Comparison of ENCODE assay signal across 8 cellular contexts in the genomic region with DNA sequence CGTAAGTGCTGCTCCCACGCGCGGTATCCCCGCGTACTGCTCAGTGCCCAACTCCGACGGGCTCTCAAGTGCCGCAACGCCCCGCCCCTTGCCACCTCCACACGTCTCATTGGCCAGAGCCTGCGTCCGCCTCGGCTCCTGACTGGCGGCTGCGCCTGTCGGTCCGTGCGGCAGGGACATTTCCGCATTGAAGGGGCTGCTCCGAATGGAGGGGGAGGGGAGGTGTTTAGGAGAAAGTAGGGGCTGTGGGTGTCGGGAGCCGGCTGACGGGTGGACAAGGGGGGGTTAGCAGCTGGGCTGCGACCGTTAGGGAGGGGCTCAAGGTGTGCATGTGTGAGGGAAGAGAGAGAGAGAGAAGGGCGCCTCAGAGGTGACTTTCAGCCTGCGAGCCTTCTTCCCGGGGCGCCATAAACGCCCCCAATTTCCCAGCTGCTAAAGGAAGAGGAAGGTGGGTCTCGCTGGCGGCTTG. TPM values are rescaled to one million over a fixed set of nuclear protein-coding genes. Genes with fewer than 3 reads are reported as not detected.
A peak's percentile ranks its signal among the peaks of the same experiment; 100 is the strongest.
DNase-seq lines count a peak whose midpoint lies in the region; ATAC-seq and TF ChIP-seq lines count a peak whose summit lies in the region.

No MANE protein-coding gene starts in this region.

- H3K9me3 ChIP-seq in heart right ventricle = no peaks in the 10 kb centered on the region
- no peaks in the 10 kb centered on the region for H3K9me3 ChIP-seq in upper lobe of left lung

- POLR2A ChIA-PET in T-cell (lab: Charles Lee) = interaction anchor here (0.6 to 1.3 kb wide), 5 partner anchors 15 to 141 kb away, joined by 3 to 14 read pairs (median 3); no protein-coding TSS in a partner anchor

- H3K27ac Mint-ChIP-seq in T-cell = peak overlapping the region; percentile 95 to 97

- peak overlapping the region; percentile 96 to 97 (median 97) for H3K4me3 Mint-ChIP-seq in T-cell

- H3K9me3 Mint-ChIP-seq in T-cell = no peaks in the 10 kb centered on the region

- H3K4me3 ChIP-seq in heart right ventricle (peak overlapping the region; percentile 75 to 97 (median 88)), upper lobe of left lung (peak overlapping the region; percentile 66 to 89 (median 80))

- no peak for TF ChIP-seq EP300 in upper lobe of left lung (IDR thresholded peaks at IDR 0.05)

- CTCF ChIA-PET in T-cell (lab: Charles Lee) = interaction anchor here (0.8 to 3.6 kb wide), 6 partner anchors 14 to 252 kb away, joined by 3 to 28 read pairs (median 4); a partner anchor contains a TSS

- H3K27ac ChIP-seq in heart right ventricle = peak overlapping the region; percentile 93 to 100 (median 98)
- H3K27ac ChIP-seq in upper lobe of left lung = peak overlapping the region; percentile 97 to 100 (median 98)

- 0% methylated on average over 34 of the region's 34 CpGs for WGBS in heart right ventricle, 2 donors
- WGBS in upper lobe of left lung, 2 donors = 0% methylated on average over 12 to 33 of the region's 34 CpGs

- H3K4me1 ChIP-seq in heart right ventricle = peaks cover 3 to 46% (median 29%) of the 10 kb centered on the region in 9 donors
- H3K4me1 ChIP-seq in upper lobe of left lung = peaks cover 23 to 32% (median 31%) of the 10 kb centered on the region in 4 donors

- DNase-seq in GM13977 (ENCODE audit: low spot score) (peak; percentile 92), NCI-H146 (lab: John Stamatoyannopoulos, UW) (peak; percentile 99), T-cell (peak; percentile 93 to 98 (median 97)), amniotic epithelial cell (ENCODE audit: low read depth) (peak; percentile 95), heart right ventricle (peak; percentile 99), posterior cingulate gyrus (peak; percentile 99 to 100 (median 99)), upper lobe of left lung (peak; percentile 99 to 100)

- peaks cover 5% of the 10 kb centered on the region for H3K36me3 Mint-ChIP-seq in T-cell

- H3K4me1 Mint-ChIP-seq in T-cell = peaks cover 48 to 53% (median 49%) of the 10 kb centered on the region in 3 donors

- H3K36me3 ChIP-seq in heart right ventricle (no peaks in the 10 kb centered on the region), upper lobe of left lung (no peaks in the 10 kb centered on the region)

- intact Hi-C loops in heart right ventricle (cut with DNase I) (loop anchor here in 4 of 10 donors (1.0 to 10.0 kb wide), 4 partner anchors 142 to 256 kb away; a partner anchor contains a TSS), posterior cingulate gyrus (cut with DNase I) (loop anchor here (5.0 kb wide), 2 partner anchors 176 to 254 kb away; a partner anchor contains a TSS)

- peak; percentile 86 for ATAC-seq in HG02870 (IDR thresholded peaks at IDR 0.05; ENCODE audit: unreplicated experiment)
- ATAC-seq in T-cell (replicated peaks in 1 of 4) = peak; percentile 89 to 93 (median 92)
- ATAC-seq in heart right ventricle = peak; percentile 94 to 97 (median 96)
- peak; percentile 97 to 98 for ATAC-seq in upper lobe of left lung (ENCODE audit: low FRiP score in 2 of 2)

- peak; percentile 81 to 100 (median 93) for TF ChIP-seq POLR2A in upper lobe of left lung (IDR thresholded peaks at IDR 0.05)

- in situ Hi-C loops in GM13977 (cut with MboI; ENCODE audit: low pct_unique_long_range_greater_than_20kb, low sequenced_read_pairs, unreplicated experiment) = no loop called here

- TF ChIP-seq CTCF in GM13977 (IDR thresholded peaks at IDR 0.05; ENCODE audit: extremely low read depth, insufficient read depth, missing control alignments) (no peak), heart right ventricle (IDR thresholded peaks at IDR 0.05) (peak in 3 of 9 donors; percentile 2 to 25 (median 7)), upper lobe of left lung (IDR thresholded peaks at IDR 0.05) (peak in 4 of 6 experiments; percentile 22 to 55 (median 44))

- H3K27me3 Mint-ChIP-seq in T-cell = no peaks in the 10 kb centered on the region

- H3K27me3 ChIP-seq in heart right ventricle (no peaks in the 10 kb centered on the region), upper lobe of left lung (no peaks in the 10 kb centered on the region)

RNA-seq across cellular contexts. Expression of a gene that starts 0.9 kb away (rescaled TPM):
- total RNA-seq in T-cell = 100 to 1,000 TPM in 1 of 5 donors, 10 to 100 TPM in 4; 67.4 to 103 (median 80.1) TPM
- total RNA-seq in heart right ventricle = 100 to 1,000 TPM; 250 to 457 (median 371) TPM
- 100 to 1,000 TPM; 139 to 632 TPM for polyA plus RNA-seq in heart right ventricle
- 100 to 1,000 TPM in 5 of 6 donors, 10 to 100 TPM in 1; 99.3 to 162 (median 115) TPM for total RNA-seq in upper lobe of left lung

Comparison
In these comparisons a context has a peak if more than half of its experiments do, and no peak if none do; other contexts are left out.
1. Peak in every context shown above with its lines: DNase-seq, ATAC-seq, H3K4me3 ChIP-seq and H3K27ac ChIP-seq.